Comparison of ENCODE assay signal across 1 cellular context in genomic region chr17:40518401-40519088, GRCh38.
TF ChIP-seq lines count a peak whose summit lies in the region.

No MANE protein-coding gene starts in this region.

TF ChIP-seq in HCT116, 20 proteins besides CTCF, POLR2A, EP300 and RAD21 (continued from another document):
- TF ChIP-seq ELF1 (IDR thresholded peaks at IDR 0.05; ENCODE audit: borderline replicate concordance, low read depth), result no peak; the same call in 1 of the 2 replicates
- no peak for TF ChIP-seq EZH2phosphoT487 (IDR thresholded peaks at IDR 0.05; ENCODE audit: borderline replicate concordance)
- peak; percentile 92 for TF ChIP-seq FOSL1 (IDR thresholded peaks at IDR 0.05; ENCODE audit: low read depth)
